In genomic region chr2:68895981-68896380, GRCh38 we compare ENCODE assay signal across 3 cellular contexts. TPM values are rescaled to one million over a fixed set of nuclear protein-coding genes. Genes with fewer than 3 reads are reported as not detected.
"Had no signal": no experiment of that assay in that cellular context is flagged by ENCODE, and none has a peak within 500 bp of the region (broad histone marks: within the 10 kb centered on the region; RNA-seq: fewer than 3 reads in every experiment).

No MANE protein-coding gene starts in this region.

RNA-seq across cellular contexts. Expression of gene BMP10, which starts 24.8 kb away (rescaled TPM):
- polyA plus RNA-seq: GM23248, GM23338, H1 had no signal

RNA-seq across cellular contexts. Expression of gene GKN2, which starts 56.7 kb away (rescaled TPM):
- polyA plus RNA-seq: GM23248, GM23338, H1 had no signal
